Comparison of ENCODE assay signal across 8 cellular contexts in the genomic region with DNA sequence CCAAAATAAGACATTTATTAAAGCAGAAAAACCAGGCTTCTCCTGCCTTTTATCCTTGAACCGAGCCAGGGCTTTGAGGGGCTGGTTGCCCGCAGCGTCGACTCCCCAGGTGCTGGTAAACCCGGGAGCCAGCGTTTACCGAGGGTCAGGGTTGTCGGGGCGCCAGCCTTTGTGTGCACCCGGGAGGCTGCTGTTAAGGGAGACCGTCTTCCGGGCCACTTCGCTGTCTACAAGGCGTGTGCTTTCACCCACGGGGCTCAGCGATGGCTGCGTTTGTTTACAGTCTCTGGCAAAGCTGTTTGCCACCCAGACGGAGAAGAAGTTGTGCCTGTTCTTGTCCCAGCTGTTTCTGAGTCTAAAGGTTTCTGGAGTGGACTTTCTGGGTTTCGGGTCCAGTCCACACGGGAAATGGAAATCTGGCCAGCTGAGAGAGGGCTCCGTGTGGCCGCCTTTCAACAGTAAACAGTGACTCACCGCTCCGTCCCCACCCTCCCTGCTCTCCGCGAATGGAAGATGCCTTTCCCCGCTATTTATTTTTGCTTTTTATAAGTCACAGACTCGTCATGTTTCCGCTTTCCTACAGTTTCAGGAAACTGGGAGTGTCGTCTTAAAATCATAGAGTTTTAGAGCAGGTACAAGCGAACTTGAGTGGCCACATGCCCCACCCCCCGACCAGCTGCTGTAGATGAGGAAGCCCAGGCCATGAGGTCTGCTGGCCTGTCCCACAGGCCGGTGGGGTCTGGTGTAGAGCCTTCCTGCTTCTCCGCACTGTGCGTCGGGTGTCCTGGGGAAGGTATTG. TPM values are rescaled to one million over a fixed set of nuclear protein-coding genes. Genes with fewer than 3 reads are reported as not detected.
DNase-seq lines count a peak whose midpoint lies in the region; ATAC-seq and TF ChIP-seq lines count a peak whose summit lies in the region.

No MANE protein-coding gene starts in this region.

- DNase-seq in KBM-7 (peak; percentile 96), colonic mucosa (peak; percentile 92), lower lobe of right lung (peak; percentile 93)
- DNase-seq in activated CD4-positive, alpha-beta T cell treated with anti-CD3 and anti-CD28 coated beads for 1 hour: peak; percentile 49
- peak; percentile 37 to 42 (median 39) for DNase-seq in stimulated activated CD4-positive, alpha-beta T cell treated with anti-CD3 and anti-CD28 coated beads, TNF-alpha, amount 100 ng/mL, for 4 hours (ENCODE audit: low read depth in 3 of 3)

- in situ Hi-C loops in KBM-7 (cut with MboI; ENCODE audit: low pct_unique_long_range_greater_than_20kb, low sequenced_read_pairs): no loop called here

- peak; percentile 67 to 78 for ATAC-seq in lower lobe of right lung
- no peak for ATAC-seq in HG02623 (IDR thresholded peaks at IDR 0.05; ENCODE audit: unreplicated experiment)
- no peak for ATAC-seq in GM19395 (IDR thresholded peaks at IDR 0.05; ENCODE audit: unreplicated experiment)

- H3K36me3 ChIP-seq in BLaER1: peaks cover 40% of the 10 kb centered on the region
- H3K36me3 ChIP-seq in colonic mucosa: no peaks in the 10 kb centered on the region
- peaks cover 16% of the 10 kb centered on the region for H3K36me3 ChIP-seq in lower lobe of right lung

- peak overlapping the region; percentile 97 for H3K4me2 ChIP-seq in BLaER1

- H3K9ac ChIP-seq in BLaER1: peak overlapping the region; percentile 91
- H3K9ac ChIP-seq in colonic mucosa (ENCODE audit: low read depth in 2 of 2, low read length in 2 of 2): peak overlapping the region; percentile 77 to 91

- H4K20me1 ChIP-seq in BLaER1: peaks cover 66% of the 10 kb centered on the region

- no peaks in the 10 kb centered on the region for H3K9me3 ChIP-seq in BLaER1
- H3K9me3 ChIP-seq in colonic mucosa: no peaks in the 10 kb centered on the region
- H3K9me3 ChIP-seq in lower lobe of right lung: no peaks in the 10 kb centered on the region

- H3K4me3 ChIP-seq in BLaER1: peak overlapping the region; percentile 94
- peak overlapping the region; percentile 52 for H3K4me3 ChIP-seq in colonic mucosa
- peak overlapping the region; percentile 75 for H3K4me3 ChIP-seq in lower lobe of right lung

- TF ChIP-seq CTCF in colonic mucosa (IDR thresholded peaks at IDR 0.05): no peak
- no peak for TF ChIP-seq CTCF in lower lobe of right lung (IDR thresholded peaks at IDR 0.05)

- peaks cover 82% of the 10 kb centered on the region for H3K4me1 ChIP-seq in BLaER1
- peaks cover 22% of the 10 kb centered on the region for H3K4me1 ChIP-seq in colonic mucosa
- peaks cover 51% of the 10 kb centered on the region for H3K4me1 ChIP-seq in lower lobe of right lung

- intact Hi-C loops in colonic mucosa (cut with DNase I): no loop called here
- intact Hi-C loops in lower lobe of right lung (cut with DNase I): no loop called here

- H3K27me3 ChIP-seq in BLaER1 (no peaks in the 10 kb centered on the region), colonic mucosa (no peaks in the 10 kb centered on the region), lower lobe of right lung (ENCODE audit: low read depth) (peaks cover 4% of the 10 kb centered on the region)

- H3K27ac ChIP-seq in BLaER1 (peak overlapping the region; percentile 92), colonic mucosa (peak overlapping the region; percentile 100), lower lobe of right lung (peak overlapping the region; percentile 91)

RNA-seq across cellular contexts. Expression of a gene that starts 2.2 kb away (rescaled TPM):
- total RNA-seq in colonic mucosa: 10 to 100 TPM; 30.7 to 42.4 TPM
- total RNA-seq in lower lobe of right lung: 49.7 TPM

RNA-seq across cellular contexts. Expression of a gene that starts 23.4 kb away (rescaled TPM):
- 10 to 100 TPM; 35.8 to 54.3 TPM for total RNA-seq in colonic mucosa
- 4.3 TPM for total RNA-seq in lower lobe of right lung

RNA-seq across cellular contexts. Expression of a gene that starts 28.5 kb away (rescaled TPM):
- 100 to 1,000 TPM in 1 of 2 donors, 10 to 100 TPM in 1; 61.0 to 141 TPM for total RNA-seq in colonic mucosa
- 50.8 TPM for total RNA-seq in lower lobe of right lung

RNA-seq across cellular contexts. Expression of a gene that starts 37.2 kb away (rescaled TPM):
- total RNA-seq in colonic mucosa: 10 to 100 TPM; 28.7 to 45.8 TPM
- total RNA-seq in lower lobe of right lung: 19.7 TPM

Comparison
In these comparisons a context has a peak if more than half of its experiments do, and no peak if none do; other contexts are left out.
1. DNase-seq: peak in every context shown above with its lines; median percentile 96 in KBM-7; 93 in lower lobe of right lung; 92 in colonic mucosa; 49 in activated CD4-positive, alpha-beta T cell treated with anti-CD3 and anti-CD28 coated beads for 1 hour; 39 in stimulated activated CD4-positive, alpha-beta T cell treated with anti-CD3 and anti-CD28 coated beads, TNF-alpha, amount 100 ng/mL, for 4 hours.
2. ATAC-seq: peak in lower lobe of right lung (2 of 2); none in HG02623 (single experiment) and GM19395 (single experiment).
3. Peak in every context shown above with its lines, with median percentiles within 50 percentile points of each other: H3K27ac ChIP-seq and H3K4me3 ChIP-seq.